ENCODE assay signal across 2 cellular contexts in the genomic region with DNA sequence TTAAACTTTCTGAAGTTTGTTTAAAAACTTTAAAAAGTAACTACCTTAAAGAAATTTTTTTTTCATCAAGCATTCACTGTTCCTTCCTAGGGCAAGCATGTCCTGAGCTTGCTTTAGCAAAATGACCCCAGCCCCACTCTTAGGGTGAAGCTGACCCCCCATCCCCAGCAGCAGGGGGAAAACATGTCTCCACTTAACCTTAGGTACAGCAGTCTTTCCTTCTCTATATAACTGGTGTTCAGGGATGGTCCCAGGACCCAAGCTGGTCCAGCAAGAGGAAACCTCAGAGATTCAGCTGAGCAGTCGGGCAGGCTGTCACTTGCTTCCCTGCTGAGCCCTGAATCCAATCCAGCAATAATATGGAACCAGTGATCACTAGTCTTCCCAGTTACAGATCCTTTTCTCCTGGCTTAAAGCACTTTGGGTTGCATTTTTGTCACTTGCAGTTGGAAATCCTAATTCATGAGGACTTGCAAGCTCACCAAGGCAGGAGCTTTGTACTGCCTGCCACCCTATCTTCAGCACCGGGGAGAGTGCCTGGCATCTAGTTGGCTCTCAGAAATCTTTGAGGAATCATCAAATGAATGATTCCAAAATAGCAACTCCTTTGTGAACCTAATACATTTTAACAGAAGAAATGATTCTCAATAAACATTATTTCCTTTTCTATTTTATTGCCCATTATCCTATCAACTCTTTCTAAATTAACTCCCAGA.
TF ChIP-seq lines count a peak whose summit lies in the region.

No MANE protein-coding gene starts in this region.

TF ChIP-seq in SK-N-SH, 30 proteins besides CTCF, POLR2A, EP300 and RAD21 (continued from another document):
- TF ChIP-seq, protein P1, sequence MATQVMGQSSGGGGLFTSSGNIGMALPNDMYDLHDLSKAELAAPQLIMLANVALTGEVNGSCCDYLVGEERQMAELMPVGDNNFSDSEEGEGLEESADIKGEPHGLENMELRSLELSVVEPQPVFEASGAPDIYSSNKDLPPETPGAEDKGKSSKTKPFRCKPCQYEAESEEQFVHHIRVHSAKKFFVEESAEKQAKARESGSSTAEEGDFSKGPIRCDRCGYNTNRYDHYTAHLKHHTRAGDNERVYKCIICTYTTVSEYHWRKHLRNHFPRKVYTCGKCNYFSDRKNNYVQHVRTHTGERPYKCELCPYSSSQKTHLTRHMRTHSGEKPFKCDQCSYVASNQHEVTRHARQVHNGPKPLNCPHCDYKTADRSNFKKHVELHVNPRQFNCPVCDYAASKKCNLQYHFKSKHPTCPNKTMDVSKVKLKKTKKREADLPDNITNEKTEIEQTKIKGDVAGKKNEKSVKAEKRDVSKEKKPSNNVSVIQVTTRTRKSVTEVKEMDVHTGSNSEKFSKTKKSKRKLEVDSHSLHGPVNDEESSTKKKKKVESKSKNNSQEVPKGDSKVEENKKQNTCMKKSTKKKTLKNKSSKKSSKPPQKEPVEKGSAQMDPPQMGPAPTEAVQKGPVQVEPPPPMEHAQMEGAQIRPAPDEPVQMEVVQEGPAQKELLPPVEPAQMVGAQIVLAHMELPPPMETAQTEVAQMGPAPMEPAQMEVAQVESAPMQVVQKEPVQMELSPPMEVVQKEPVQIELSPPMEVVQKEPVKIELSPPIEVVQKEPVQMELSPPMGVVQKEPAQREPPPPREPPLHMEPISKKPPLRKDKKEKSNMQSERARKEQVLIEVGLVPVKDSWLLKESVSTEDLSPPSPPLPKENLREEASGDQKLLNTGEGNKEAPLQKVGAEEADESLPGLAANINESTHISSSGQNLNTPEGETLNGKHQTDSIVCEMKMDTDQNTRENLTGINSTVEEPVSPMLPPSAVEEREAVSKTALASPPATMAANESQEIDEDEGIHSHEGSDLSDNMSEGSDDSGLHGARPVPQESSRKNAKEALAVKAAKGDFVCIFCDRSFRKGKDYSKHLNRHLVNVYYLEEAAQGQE (IDR thresholded peaks at IDR 0.05; ENCODE audit: low read depth, low read length), result peak; percentile 76; the same call in 1 of the 2 replicates
- no peak for TF ChIP-seq FOXJ3 (CRISPR knock-in tag; IDR thresholded peaks at IDR 0.05)

TF ChIP-seq in SK-N-SH treated with all-trans-retinoic acid at 6 μM for 48 hours, 23 proteins besides CTCF, POLR2A, EP300 and RAD21 (continued from another document):
- TF ChIP-seq, protein P2, sequence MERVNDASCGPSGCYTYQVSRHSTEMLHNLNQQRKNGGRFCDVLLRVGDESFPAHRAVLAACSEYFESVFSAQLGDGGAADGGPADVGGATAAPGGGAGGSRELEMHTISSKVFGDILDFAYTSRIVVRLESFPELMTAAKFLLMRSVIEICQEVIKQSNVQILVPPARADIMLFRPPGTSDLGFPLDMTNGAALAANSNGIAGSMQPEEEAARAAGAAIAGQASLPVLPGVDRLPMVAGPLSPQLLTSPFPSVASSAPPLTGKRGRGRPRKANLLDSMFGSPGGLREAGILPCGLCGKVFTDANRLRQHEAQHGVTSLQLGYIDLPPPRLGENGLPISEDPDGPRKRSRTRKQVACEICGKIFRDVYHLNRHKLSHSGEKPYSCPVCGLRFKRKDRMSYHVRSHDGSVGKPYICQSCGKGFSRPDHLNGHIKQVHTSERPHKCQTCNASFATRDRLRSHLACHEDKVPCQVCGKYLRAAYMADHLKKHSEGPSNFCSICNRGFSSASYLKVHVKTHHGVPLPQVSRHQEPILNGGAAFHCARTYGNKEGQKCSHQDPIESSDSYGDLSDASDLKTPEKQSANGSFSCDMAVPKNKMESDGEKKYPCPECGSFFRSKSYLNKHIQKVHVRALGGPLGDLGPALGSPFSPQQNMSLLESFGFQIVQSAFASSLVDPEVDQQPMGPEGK (CRISPR knock-in tag; IDR thresholded peaks at IDR 0.05; ENCODE audit: borderline replicate concordance), result no peak
